9 cellular contexts compared by ENCODE assay signal in genomic region chr19:43562211-43562697, GRCh38. TPM values are rescaled to one million over a fixed set of nuclear protein-coding genes. Genes with fewer than 3 reads are reported as not detected.
DNase-seq lines count a peak whose midpoint lies in the region; ATAC-seq and TF ChIP-seq lines count a peak whose summit lies in the region.
"Had no signal": no experiment of that assay in that cellular context is flagged by ENCODE, and none has a peak within 500 bp of the region (broad histone marks: within the 10 kb centered on the region; RNA-seq: fewer than 3 reads in every experiment).

No MANE protein-coding gene starts in this region.

- H3K4me1 Mint-ChIP-seq in activated T-cell treated with anti-CD3 and anti-CD28 coated beads, Interleukin-2, amount 50 U/mL, for 24 hours (ENCODE audit: low read depth): peaks cover 60% of the 10 kb centered on the region
- H3K4me1 Mint-ChIP-seq in activated CD4-positive, alpha-beta memory T cell treated with anti-CD3 and anti-CD28 coated beads, Interleukin-2, amount 10 ng/mL, durations not matched to agents 7 days and 5 days: peaks cover 45% of the 10 kb centered on the region

- H3K4me1 ChIP-seq in right atrium auricular region (peaks cover 0 to 13% of the 10 kb centered on the region in 2 donors), stomach (peaks cover 0 to 25% (median 10%) of the 10 kb centered on the region in 4 donors)

- no peak for TF ChIP-seq CTCF in right atrium auricular region (IDR thresholded peaks at IDR 0.05)
- no peak for TF ChIP-seq CTCF in stomach (IDR thresholded peaks at IDR 0.05)

- no peak for DNase-seq in activated T-cell treated with anti-CD3 and anti-CD28 coated beads, Interleukin-2, amount 50 U/mL, for 24 hours
- no peak for DNase-seq in activated T-cell treated with anti-CD3 and anti-CD28 coated beads, Interleukin-2, amount 50 U/mL, for 48 hours
- no peak for DNase-seq in activated CD4-positive, alpha-beta memory T cell treated with anti-CD3 and anti-CD28 coated beads, Interleukin-2, amount 10 ng/mL, durations not matched to agents 7 days and 5 days
- DNase-seq in right atrium auricular region (ENCODE audit: low spot score) (no peak), stomach (no peak), NCI-H446 (lab: John Stamatoyannopoulos, UW) (no peak), NCI-H345 (lab: John Stamatoyannopoulos, UW) (no peak)
- DNase-seq: amniotic stem cell had no signal

- no peaks in the 10 kb centered on the region for H3K27me3 ChIP-seq in right atrium auricular region
- no peaks in the 10 kb centered on the region for H3K27me3 ChIP-seq in stomach

- no peak for TF ChIP-seq POLR2A in stomach (IDR thresholded peaks at IDR 0.05)

- H3K4me3 ChIP-seq in right atrium auricular region (no peak overlapping the region), stomach (no peak overlapping the region)

- CTCF ChIA-PET in activated CD4-positive, alpha-beta memory T cell treated with anti-CD3 and anti-CD28 coated beads, Interleukin-2, amount 10 ng/mL, durations not matched to agents 7 days and 5 days (lab: Charles Lee): interaction anchor here (0.7 to 14.8 kb wide), 2 partner anchors 10 to 34 kb away, joined by 3 to 208 read pairs; partner anchors contain the start of genes IRGQ and ZNF576

- H3K36me3 ChIP-seq in right atrium auricular region: peaks cover 25% of the 10 kb centered on the region
- H3K36me3 ChIP-seq in stomach: peaks cover 8 to 48% (median 35%) of the 10 kb centered on the region in 4 donors

- POLR2A ChIA-PET in activated CD4-positive, alpha-beta memory T cell treated with anti-CD3 and anti-CD28 coated beads, Interleukin-2, amount 10 ng/mL, durations not matched to agents 7 days and 5 days (lab: Charles Lee): interaction anchor here (1.1 to 2.3 kb wide), 5 partner anchors 9 to 33 kb away, joined by 3 to 11 read pairs (median 4); partner anchors contain the start of genes PINLYP, XRCC1 and ZNF575

- 79 to 87% (median 85%) methylated on average over 6 of the region's 6 CpGs for WGBS in stomach, 5 donors

- H3K27ac ChIP-seq in right atrium auricular region (peak overlapping the region; percentile 69 to 74), stomach (peak overlapping the region in 4 of 5 donors; percentile 69 to 78 (median 74))

- peak overlapping the region; percentile 95 for H3K27ac Mint-ChIP-seq in activated T-cell treated with anti-CD3 and anti-CD28 coated beads, Interleukin-2, amount 50 U/mL, for 24 hours
- peak overlapping the region; percentile 99 for H3K27ac Mint-ChIP-seq in activated CD4-positive, alpha-beta memory T cell treated with anti-CD3 and anti-CD28 coated beads, Interleukin-2, amount 10 ng/mL, durations not matched to agents 7 days and 5 days

- no peaks in the 10 kb centered on the region for H3K27me3 Mint-ChIP-seq in activated T-cell treated with anti-CD3 and anti-CD28 coated beads, Interleukin-2, amount 50 U/mL, for 24 hours
- no peaks in the 10 kb centered on the region for H3K27me3 Mint-ChIP-seq in activated CD4-positive, alpha-beta memory T cell treated with anti-CD3 and anti-CD28 coated beads, Interleukin-2, amount 10 ng/mL, durations not matched to agents 7 days and 5 days

- peak overlapping the region; percentile 55 for H3K4me3 Mint-ChIP-seq in activated T-cell treated with anti-CD3 and anti-CD28 coated beads, Interleukin-2, amount 50 U/mL, for 24 hours
- H3K4me3 Mint-ChIP-seq in activated CD4-positive, alpha-beta memory T cell treated with anti-CD3 and anti-CD28 coated beads, Interleukin-2, amount 10 ng/mL, durations not matched to agents 7 days and 5 days: peak overlapping the region; percentile 54

- TF ChIP-seq EP300 in stomach (IDR thresholded peaks at IDR 0.05): no peak

- no peak for ATAC-seq in HG02938 (IDR thresholded peaks at IDR 0.05; ENCODE audit: unreplicated experiment)

- intact Hi-C loops in stomach (cut with DNase I; ENCODE audit: low total_unique reads): no loop called here

- H3K9me3 ChIP-seq in right atrium auricular region: no peaks in the 10 kb centered on the region
- H3K9me3 ChIP-seq in stomach: no peaks in the 10 kb centered on the region

- H3K36me3 Mint-ChIP-seq in activated T-cell treated with anti-CD3 and anti-CD28 coated beads, Interleukin-2, amount 50 U/mL, for 24 hours (ENCODE audit: low read depth): peaks cover 58% of the 10 kb centered on the region
- peaks cover 35% of the 10 kb centered on the region for H3K36me3 Mint-ChIP-seq in activated CD4-positive, alpha-beta memory T cell treated with anti-CD3 and anti-CD28 coated beads, Interleukin-2, amount 10 ng/mL, durations not matched to agents 7 days and 5 days (ENCODE audit: low read depth)

- H3K9me3 Mint-ChIP-seq in activated T-cell treated with anti-CD3 and anti-CD28 coated beads, Interleukin-2, amount 50 U/mL, for 24 hours: no peaks in the 10 kb centered on the region
- H3K9me3 Mint-ChIP-seq in activated CD4-positive, alpha-beta memory T cell treated with anti-CD3 and anti-CD28 coated beads, Interleukin-2, amount 10 ng/mL, durations not matched to agents 7 days and 5 days: no peaks in the 10 kb centered on the region

RNA-seq across cellular contexts. Expression of gene XRCC1, which starts 13.1 kb away (rescaled TPM):
- total RNA-seq in activated CD4-positive, alpha-beta memory T cell treated with anti-CD3 and anti-CD28 coated beads, Interleukin-2, amount 10 ng/mL, durations not matched to agents 7 days and 5 days: 10 to 100 TPM; 42.5 to 46.1 TPM
- total RNA-seq in right atrium auricular region (10 to 100 TPM; 14.3 to 14.9 TPM), stomach (10 to 100 TPM; 10.8 to 42.5 (median 16.8) TPM)
- polyA plus RNA-seq in stomach: 10 to 100 TPM; 13.1 to 24.3 (median 18.0) TPM

RNA-seq across cellular contexts. Expression of gene PINLYP, which starts 13.3 kb away (rescaled TPM):
- total RNA-seq in activated CD4-positive, alpha-beta memory T cell treated with anti-CD3 and anti-CD28 coated beads, Interleukin-2, amount 10 ng/mL, durations not matched to agents 7 days and 5 days: 1 to 10 TPM; 3.7 to 4.4 TPM
- total RNA-seq in right atrium auricular region (1 to 10 TPM; 1.6 to 4.5 TPM), stomach (10 to 100 TPM in 1 of 5 donors, 1 to 10 TPM in 2, under 1 TPM in 1, not detected in 1; 0.14 to 18.7 (median 4.3) TPM)
- polyA plus RNA-seq in stomach: 10 to 100 TPM in 2 of 3 donors, 1 to 10 TPM in 1; 8.0 to 16.8 (median 15.7) TPM

RNA-seq across cellular contexts. Expression of gene ZNF575, which starts 29.3 kb away (rescaled TPM):
- 1 to 10 TPM; 4.1 to 4.8 TPM for total RNA-seq in activated CD4-positive, alpha-beta memory T cell treated with anti-CD3 and anti-CD28 coated beads, Interleukin-2, amount 10 ng/mL, durations not matched to agents 7 days and 5 days
- total RNA-seq in right atrium auricular region: under 1 TPM in 1 of 2 donors, not detected in 1; 0.39 TPM
- 10 to 100 TPM in 1 of 5 donors, 1 to 10 TPM in 1, not detected in 3; 7.8 to 23.5 TPM for total RNA-seq in stomach
- under 1 TPM; 0.37 to 0.76 (median 0.65) TPM for polyA plus RNA-seq in stomach

RNA-seq across cellular contexts. Expression of gene IRGQ, which starts 33.7 kb away (rescaled TPM):
- total RNA-seq in activated CD4-positive, alpha-beta memory T cell treated with anti-CD3 and anti-CD28 coated beads, Interleukin-2, amount 10 ng/mL, durations not matched to agents 7 days and 5 days: 10 to 100 TPM; 15.3 to 16.5 TPM
- 10 to 100 TPM; 24.7 to 25.9 TPM for total RNA-seq in right atrium auricular region
- total RNA-seq in stomach: 10 to 100 TPM in 4 of 5 donors, 1 to 10 TPM in 1; 5.3 to 57.1 (median 25.3) TPM
- 1 to 10 TPM; 2.0 to 4.9 (median 2.6) TPM for polyA plus RNA-seq in stomach

RNA-seq across cellular contexts. Expression of gene ZNF576, which starts 34.1 kb away (rescaled TPM):
- 10 to 100 TPM; 13.2 to 13.5 TPM for total RNA-seq in activated CD4-positive, alpha-beta memory T cell treated with anti-CD3 and anti-CD28 coated beads, Interleukin-2, amount 10 ng/mL, durations not matched to agents 7 days and 5 days
- total RNA-seq in right atrium auricular region (10 to 100 TPM in 1 of 2 donors, 1 to 10 TPM in 1; 8.9 to 16.4 TPM), stomach (10 to 100 TPM in 3 of 5 donors, 1 to 10 TPM in 1, not detected in 1; 4.2 to 21.6 (median 15.9) TPM)
- polyA plus RNA-seq in stomach: 10 to 100 TPM; 13.7 to 18.2 (median 14.9) TPM
